20 cellular contexts compared by ENCODE assay signal in genomic region chr10:126734015-126734414, GRCh38.
DNase-seq lines count a peak whose midpoint lies in the region; ATAC-seq, FAIRE-seq and TF ChIP-seq lines count a peak whose summit lies in the region.
"Had no signal": no experiment of that assay in that cellular context is flagged by ENCODE, and none has a peak within 500 bp of the region (broad histone marks: within the 10 kb centered on the region; RNA-seq: fewer than 3 reads in every experiment).

No MANE protein-coding gene starts in this region.

- no peak overlapping the region for H3K27ac ChIP-seq in HepG2 (ENCODE audit: extremely low read length, insufficient read depth, low read length)
- H3K27ac ChIP-seq in right lobe of liver, result no peak overlapping the region
- H3K27ac ChIP-seq in epithelial cell of prostate, result peak overlapping the region; percentile 28
- no peak overlapping the region for H3K27ac ChIP-seq in small intestine (ENCODE audit: low read depth in 1 of 2, low read length in 1 of 2)
- H3K27ac ChIP-seq: ascending aorta, ovary, testis had no signal

- no peaks in the 10 kb centered on the region for H3K9me3 ChIP-seq in HepG2 (ENCODE audit: low read length)
- no peaks in the 10 kb centered on the region for H3K9me3 ChIP-seq in right lobe of liver
- no peaks in the 10 kb centered on the region for H3K9me3 ChIP-seq in small intestine (ENCODE audit: control insufficient read depth, low read depth)
- H3K9me3 ChIP-seq: ascending aorta, ovary, testis had no signal

- H2AFZ ChIP-seq in HepG2 (ENCODE audit: low read length), result no peak overlapping the region

- no TSS peak for BruUV-seq in HepG2 (replicated peaks; lab: Mats Ljungman, UMichigan)

- POLR2A ChIA-PET in HepG2 (lab: Yijun Ruan, JAX), result no interaction called here

- in situ Hi-C loops in HepG2 (cut with HindIII; ENCODE audit: extremely low pct_ligation_motif_present, low pct_unique_long_range_greater_than_20kb), result no loop called here

- intact Hi-C loops in HepG2 (cut with micrococcal nuclease; ENCODE audit: unreplicated experiment), result no loop called here
- intact Hi-C loops in right lobe of liver (cut with DNase I), result no loop called here
- intact Hi-C loops in left ventricle myocardium superior (cut with micrococcal nuclease), result no loop called here
- intact Hi-C loops in left colon (cut with DNase I, micrococcal nuclease), result no loop called here

- no peak for DNase-seq in HepG2 (ENCODE audit: low spot score)
- no peak for DNase-seq in right lobe of liver
- peak; percentile 77 for DNase-seq in epithelial cell of prostate (ENCODE audit: low read depth, low spot score)
- DNase-seq in left ventricle myocardium superior, result no peak
- no peak for DNase-seq in OCI-M1 (lab: John Stamatoyannopoulos, UW)
- no peak for DNase-seq in small intestine
- DNase-seq in left colon, result no peak
- DNase-seq: activated naive CD4-positive, alpha-beta T cell treated with anti-CD3 and anti-CD28 coated beads, Interleukin-2, amount 50 U/mL, for 16 hours; GDM1; HFFc6; naive thymus-derived CD8-positive, alpha-beta T cell; NCI-H1417; NCI-H2107; NCI-H524 treated with DMSO at 0.1 percent for 48 hours; ovary; testis had no signal

- TF ChIP-seq EP300 in HepG2 (IDR thresholded peaks at IDR 0.05; ENCODE audit: low read depth in 2 of 2, low read length in 2 of 2) (no peak), HepG2 (CRISPR knock-in tag; IDR thresholded peaks at IDR 0.05; ENCODE audit: borderline replicate concordance) (no peak)

- H3K79me2 ChIP-seq in HepG2 (ENCODE audit: insufficient read depth, low read length), result no peaks in the 10 kb centered on the region

- no peaks in the 10 kb centered on the region for H3K36me3 ChIP-seq in HepG2 (replicated peaks in 1 of 2; ENCODE audit: control insufficient read depth in 1 of 2, insufficient read depth in 2 of 2, low read length in 2 of 2)
- H3K36me3 ChIP-seq in right lobe of liver, result no peaks in the 10 kb centered on the region
- no peaks in the 10 kb centered on the region for H3K36me3 ChIP-seq in small intestine (ENCODE audit: control insufficient read depth in 2 of 2, insufficient read depth in 2 of 2, low read length in 2 of 2)
- H3K36me3 ChIP-seq: ascending aorta, ovary had no signal

- H4K20me1 ChIP-seq in HepG2 (ENCODE audit: insufficient read depth, low read length), result no peaks in the 10 kb centered on the region

- H3K4me3 ChIP-seq in HepG2 (replicated peaks in 1 of 3; ENCODE audit: insufficient read depth in 1 of 3, low read depth in 2 of 3, low read length in 3 of 3) (no peak overlapping the region), right lobe of liver (no peak overlapping the region), small intestine (ENCODE audit: low read depth in 1 of 2, low read length in 2 of 2) (no peak overlapping the region)
- H3K4me3 ChIP-seq: ascending aorta, ovary, testis had no signal

- CTCF ChIA-PET in HepG2 (lab: Yijun Ruan, JAX; ENCODE audit: low intra/inter-chr PET ratio, low total read pairs), result no interaction called here

- TF ChIP-seq POLR2A in HepG2 (IDR thresholded peaks at IDR 0.05; ENCODE audit: insufficient read depth in 1 of 2, low read depth in 2 of 2, low read length in 2 of 2) (no peak), right lobe of liver (IDR thresholded peaks at IDR 0.05) (no peak)

- TF ChIP-seq RAD21 in HepG2 (CRISPR knock-in tag; IDR thresholded peaks at IDR 0.05), result no peak

- no peaks in the 10 kb centered on the region for H3K27me3 ChIP-seq in HepG2 (ENCODE audit: control insufficient read depth in 1 of 2, insufficient read depth in 2 of 2, low read length in 2 of 2)
- H3K27me3 ChIP-seq in right lobe of liver, result peaks cover 0 to 7% of the 10 kb centered on the region in 2 donors
- H3K27me3 ChIP-seq in small intestine (ENCODE audit: control insufficient read depth in 2 of 2, insufficient read depth in 2 of 2, low read length in 2 of 2), result peaks cover 0 to under 1% of the 10 kb centered on the region in 2 donors
- H3K27me3 ChIP-seq: ascending aorta, ovary, testis had no signal

- H3K4me2 ChIP-seq in HepG2 (ENCODE audit: low read depth, low read length), result no peak overlapping the region

- no peak for ATAC-seq in HepG2
- ATAC-seq in right lobe of liver, result no peak
- peak; percentile 52 for ATAC-seq in left ventricle myocardium superior
- no peak for ATAC-seq in GM18511 (IDR thresholded peaks at IDR 0.05; ENCODE audit: unreplicated experiment)
- no peak for ATAC-seq in left colon
- ATAC-seq: naive thymus-derived CD8-positive, alpha-beta T cell; sciatic nerve; stimulated activated effector memory CD8-positive, alpha-beta T cell treated with anti-CD3 and anti-CD28 coated beads, Interleukin-12 subunit alpha, Interleukin-12 subunit beta, amount 100 ng/mL, for 72 hours had no signal

- TF ChIP-seq CTCF in HepG2 (CRISPR knock-in tag; IDR thresholded peaks at IDR 0.05) (no peak), right lobe of liver (IDR thresholded peaks at IDR 0.05) (no peak)

- H3K9ac ChIP-seq in HepG2 (ENCODE audit: insufficient read depth, low read depth, low read length), result no peak overlapping the region

- no peak for FAIRE-seq in HepG2 (lab: Jason Lieb, UNC)
- no peak for FAIRE-seq in small intestine (lab: Jason Lieb, UNC)

- 0 out of 2 replicates have a peak, but pooled peaks cover 8% of the 10 kb centered on the region for H3K4me1 ChIP-seq in HepG2 (ENCODE audit: insufficient read depth, low read length)
- H3K4me1 ChIP-seq in right lobe of liver, result peaks cover 0 to 6% (median 0%) of the 10 kb centered on the region in 4 donors
- no peaks in the 10 kb centered on the region for H3K4me1 ChIP-seq in small intestine (ENCODE audit: control insufficient read depth in 2 of 2, insufficient read depth in 1 of 2, low read depth in 1 of 2, low read length in 1 of 2)
- H3K4me1 ChIP-seq: ascending aorta, testis had no signal

- 0% methylated on average over 3 of the region's 3 CpGs for WGBS in HepG2 (ENCODE audit: low lambda C conversion rate)
- 29% methylated on average over 3 of the region's 3 CpGs for WGBS in right lobe of liver (ENCODE audit: insufficient coverage, low coverage, low lambda C conversion rate, missing lambda C conversion rate)
- 38 to 41% (median 38%) methylated on average over 3 of the region's 3 CpGs for WGBS in small intestine, 3 donors

TF ChIP-seq in HepG2, 621 proteins besides CTCF, POLR2A, EP300 and RAD21:
- TF ChIP-seq SYNCRIP (IDR thresholded peaks at IDR 0.05; ENCODE audit: insufficient read depth, low read depth, low read length) (no peak), RXRA (CRISPR knock-in tag; IDR thresholded peaks at IDR 0.05) (no peak), CENPBD1 (CRISPR knock-in tag; IDR thresholded peaks at IDR 0.05; ENCODE audit: borderline replicate concordance, low read depth) (no peak), ATF7 (IDR thresholded peaks at IDR 0.05) (peak; percentile 98), ATF7 (CRISPR knock-in tag; IDR thresholded peaks at IDR 0.05) (no peak), CREB1 (IDR thresholded peaks at IDR 0.05) (peak; percentile 93), CREB1 (CRISPR knock-in tag; IDR thresholded peaks at IDR 0.05) (no peak)
TF ChIP-seq in HepG2: peak in this region for 2.
